In the genomic region with DNA sequence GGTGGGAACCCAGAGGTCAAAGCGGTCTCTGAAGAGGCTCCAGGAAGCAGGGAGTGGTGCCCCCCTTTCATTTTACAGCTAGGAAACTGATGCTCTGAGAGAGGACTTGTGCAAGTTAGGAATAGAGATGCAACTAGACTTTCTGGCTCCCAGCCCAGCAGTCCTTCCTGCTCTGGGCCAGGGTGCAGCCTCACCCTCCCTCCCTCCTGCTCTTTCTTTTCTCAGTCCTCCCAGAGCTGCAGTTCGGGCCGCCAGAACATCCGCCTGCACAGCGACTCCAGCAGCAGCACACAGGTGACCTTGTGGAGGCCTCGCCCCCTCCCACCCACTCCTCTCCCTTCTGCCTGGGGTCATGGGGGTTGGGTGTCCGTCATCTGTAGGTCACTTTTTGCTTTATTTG, we compare ENCODE assay signal across 8 cellular contexts.
DNase-seq lines count a peak whose midpoint lies in the region; ATAC-seq and TF ChIP-seq lines count a peak whose summit lies in the region.

No MANE protein-coding gene starts in this region.

- H4K20me1 ChIP-seq in BLaER1, result no peaks in the 10 kb centered on the region

- no peaks in the 10 kb centered on the region for H3K9me3 Mint-ChIP-seq in nephron progenitor cell

- no peaks in the 10 kb centered on the region for H3K9me3 ChIP-seq in BLaER1

- no peaks in the 10 kb centered on the region for H3K36me3 ChIP-seq in BLaER1

- H3K36me3 Mint-ChIP-seq in nephron progenitor cell (ENCODE audit: low read depth), result no peaks in the 10 kb centered on the region

- peaks cover 16% of the 10 kb centered on the region for H3K4me1 Mint-ChIP-seq in nephron progenitor cell

- peaks cover 5% of the 10 kb centered on the region for H3K27me3 Mint-ChIP-seq in nephron progenitor cell (ENCODE audit: low read depth, poor library complexity)

- H3K4me3 ChIP-seq in BLaER1 (no peak overlapping the region), epithelial cell of esophagus (ENCODE audit: low read length) (no peak overlapping the region)

- TF ChIP-seq POLR2A in erythroblast (IDR thresholded peaks at IDR 0.05; ENCODE audit: low read length), result no peak

- ATAC-seq in GM18520 (IDR thresholded peaks at IDR 0.05; ENCODE audit: unreplicated experiment), result no peak

- no peak for TF ChIP-seq CTCF in epithelial cell of esophagus (IDR thresholded peaks at IDR 0.05; ENCODE audit: insufficient read depth, low read depth, low read length, missing control alignments)
- no peak for TF ChIP-seq CTCF in nephron progenitor cell (IDR thresholded peaks at IDR 0.05)

- H3K27me3 ChIP-seq in BLaER1, result no peaks in the 10 kb centered on the region

- peak overlapping the region; percentile 61; the same call in 1 of the 2 replicates for H3K27ac ChIP-seq in BLaER1

- DNase-seq in NCI-H2029 (lab: John Stamatoyannopoulos, UW) (peak; percentile 67), epithelial cell of esophagus (ENCODE audit: low read depth) (peak; percentile 75), nephron progenitor cell (peak; percentile 8), erythroblast (lab: John Stamatoyannopoulos, UW) (no peak), T-helper 1 cell (no peak), retina (no peak)

- no peak overlapping the region for H3K4me3 Mint-ChIP-seq in nephron progenitor cell

- no peak overlapping the region for H3K9ac ChIP-seq in BLaER1

- peak overlapping the region; percentile 41 for H3K4me2 ChIP-seq in BLaER1

- peaks cover 45% of the 10 kb centered on the region for H3K4me1 ChIP-seq in BLaER1

- no peak overlapping the region for H3K27ac Mint-ChIP-seq in nephron progenitor cell

Comparison
In these comparisons a context has a peak if more than half of its experiments do, and no peak if none do; other contexts are left out.
1. DNase-seq: peak in NCI-H2029 (single experiment), epithelial cell of esophagus (single experiment) and nephron progenitor cell (single experiment); none in erythroblast (0 of 2), T-helper 1 cell (0 of 5) and retina (single experiment).